ENCODE assay signal across 28 cellular contexts in genomic region chr15:88181613-88182012, GRCh38.
"Had no signal": no experiment of that assay in that cellular context is flagged by ENCODE, and none has a peak within 500 bp of the region (broad histone marks: within the 10 kb centered on the region; RNA-seq: fewer than 3 reads in every experiment).

No MANE protein-coding gene starts in this region.

- H3K9me3 ChIP-seq: left ventricle myocardium inferior, neutrophil, psoas muscle, stomach, testis, tibial artery, uterus had no signal

- H3K4me3 ChIP-seq: left ventricle myocardium inferior, lung, neural progenitor cell, psoas muscle, skin epidermis, stomach, testis, tibial artery, uterus had no signal

- H3K27me3 ChIP-seq: neural progenitor cell, neutrophil, testis, tibial artery, uterus had no signal

- H3K4me1 ChIP-seq: left ventricle myocardium inferior, neural progenitor cell, parathyroid adenoma, psoas muscle, stomach, testis, uterus had no signal

- H3K9ac ChIP-seq: neural progenitor cell, parathyroid adenoma had no signal

- H3K4me2 ChIP-seq: neural progenitor cell had no signal

- H2AFZ ChIP-seq: neural progenitor cell, parathyroid adenoma had no signal

- ATAC-seq: left colon; natural killer cell; psoas muscle; sciatic nerve; stimulated activated naive B cell treated with anti-CD40 and anti-IgM and Interleukin-4, amounts not matched to agents 10 μg/mL and 1 μg/mL and 100 μg/mL, for 72 hours; stimulated activated naive CD8-positive, alpha-beta T cell treated with anti-CD3 and anti-CD28 coated beads, Interleukin-15, Interleukin-2, amounts not matched to agents 100 U/mL and 50 U/mL, for 24 hours had no signal

- H3K36me3 ChIP-seq: left ventricle myocardium inferior, neural progenitor cell, neutrophil, stomach, uterus had no signal

- H3K79me2 ChIP-seq: parathyroid adenoma had no signal

- FAIRE-seq: islet of Langerhans, kidney had no signal

- DNase-seq: hypothalamus; immature natural killer cell; kidney; left colon; left ventricle myocardium inferior; mesendoderm; naive B cell; natural killer cell; nephron progenitor cell; occipital lobe; psoas muscle; stimulated activated CD4-positive, alpha-beta T cell treated with anti-CD3 and anti-CD28 coated beads, Interleukin-12 subunit alpha, Interleukin-12 subunit beta, amount 100 ng/mL, for 4 hours; stimulated activated CD4-positive, alpha-beta T cell treated with anti-CD3 and anti-CD28 coated beads, Interleukin-15, amount 100 ng/mL, for 24 hours; stimulated activated CD4-positive, alpha-beta T cell treated with anti-CD3 and anti-CD28 coated beads, Interleukin-2, amount 100 ng/mL, for 24 hours; stimulated activated CD4-positive, alpha-beta T cell treated with anti-CD3 and anti-CD28 coated beads, Interleukin-4, amount 100 ng/mL, for 1 hour; stimulated activated naive B cell treated with anti-CD40 and anti-IgM and Interleukin-4, amounts not matched to agents 10 μg/mL and 1 μg/mL and 100 μg/mL, for 72 hours; stimulated activated naive CD8-positive, alpha-beta T cell treated with anti-CD3 and anti-CD28 coated beads, Interleukin-15, Interleukin-2, amounts not matched to agents 100 U/mL and 50 U/mL, for 24 hours; stomach; testis; tibial artery; uterus had no signal

- H3K27ac ChIP-seq: left ventricle myocardium inferior, neural progenitor cell, neutrophil, parathyroid adenoma, psoas muscle, skin epidermis, stomach, testis, tibial artery, uterus had no signal
